ENCODE assay signal across 13 cellular contexts in the genomic region with DNA sequence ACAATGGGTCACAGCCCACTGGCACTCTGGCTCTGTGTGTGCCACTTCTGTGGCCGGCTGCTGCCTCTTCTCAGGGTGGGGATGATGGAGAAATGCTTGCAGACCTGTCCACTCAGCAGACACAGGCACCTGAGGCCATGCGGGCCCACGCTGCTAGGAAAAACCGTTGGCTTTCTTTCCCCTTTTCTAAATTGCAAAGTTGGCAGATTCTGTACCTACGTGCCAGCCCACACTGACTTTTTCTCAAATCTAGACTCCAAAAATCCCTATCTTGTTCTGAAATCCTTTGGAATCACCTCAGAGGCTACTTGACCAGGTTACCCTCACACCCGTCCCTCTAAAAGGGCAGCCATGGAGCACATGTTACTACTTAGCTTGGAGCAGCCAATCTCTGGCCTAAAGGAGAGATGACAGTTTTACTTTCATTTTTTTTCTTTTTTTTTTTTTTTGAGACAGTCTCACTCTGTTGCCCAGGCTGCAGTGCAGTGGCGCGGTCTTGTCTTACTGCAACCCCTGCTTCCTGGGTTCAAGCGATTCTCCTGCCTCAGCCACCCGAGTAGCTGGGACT.
A peak's percentile ranks its signal among the peaks of the same experiment; 100 is the strongest.
DNase-seq lines count a peak whose midpoint lies in the region; ATAC-seq lines count a peak whose summit lies in the region.
"Had no signal": no experiment of that assay in that cellular context is flagged by ENCODE, and none has a peak within 500 bp of the region (broad histone marks: within the 10 kb centered on the region; RNA-seq: fewer than 3 reads in every experiment).

No MANE protein-coding gene starts in this region.

- POLR2A ChIA-PET in CD4-positive, alpha-beta memory T cell (lab: Charles Lee; ENCODE audit: partially characterized antibody), result interaction anchor here (1.3 to 2.0 kb wide), 3 partner anchors 9 to 187 kb away, joined by 3 to 5 read pairs (median 4); no protein-coding TSS in a partner anchor
- POLR2A ChIA-PET in activated CD8-positive, alpha-beta T cell treated with anti-CD3 and anti-CD28 coated beads, Interleukin-2, amount 10 ng/mL, durations not matched to agents 7 days and 5 days (lab: Charles Lee), result no interaction called here
- POLR2A ChIA-PET in naive thymus-derived CD8-positive, alpha-beta T cell (lab: Charles Lee), result interaction anchor here (0.6 to 2.5 kb wide), 7 partner anchors 10 to 163 kb away, joined by 3 to 13 read pairs (median 4); no protein-coding TSS in a partner anchor

- H3K4me3 ChIP-seq in CD4-positive, alpha-beta memory T cell (ENCODE audit: low read length in 2 of 2), result peak overlapping the region in 1 of 2 donors; percentile 35

- CTCF ChIA-PET in CD4-positive, alpha-beta memory T cell (lab: Charles Lee; ENCODE audit: partially characterized antibody), result interaction anchor here (1.2 to 9.7 kb wide), 5 partner anchors 11 to 117 kb away, joined by 3 to 57 read pairs (median 5); no protein-coding TSS in a partner anchor
- CTCF ChIA-PET in activated CD8-positive, alpha-beta T cell treated with anti-CD3 and anti-CD28 coated beads, Interleukin-2, amount 10 ng/mL, durations not matched to agents 7 days and 5 days (lab: Charles Lee), result interaction anchor here (0.8 to 2.5 kb wide), 5 partner anchors 12 to 124 kb away, joined by 3 to 12 read pairs (median 5); no protein-coding TSS in a partner anchor

- H3K36me3 Mint-ChIP-seq in CD4-positive, alpha-beta memory T cell, result peaks cover 33 to 40% of the 10 kb centered on the region in 2 donors
- peaks cover 29% of the 10 kb centered on the region for H3K36me3 Mint-ChIP-seq in activated CD8-positive, alpha-beta T cell treated with anti-CD3 and anti-CD28 coated beads, Interleukin-2, amount 10 ng/mL, durations not matched to agents 7 days and 5 days (ENCODE audit: low read depth)
- H3K36me3 Mint-ChIP-seq in naive thymus-derived CD8-positive, alpha-beta T cell, result peaks cover 4 to 47% (median 10%) of the 10 kb centered on the region in 3 donors

- intact Hi-C loops in CD4-positive, alpha-beta memory T cell (cut with micrococcal nuclease), result loop anchor here (2.0 kb wide), 1 partner anchor 19 kb away; no protein-coding TSS in a partner anchor

- ATAC-seq in GM18867 (IDR thresholded peaks at IDR 0.05; ENCODE audit: unreplicated experiment) (peak; percentile 62), GM21367 (IDR thresholded peaks at IDR 0.05; ENCODE audit: unreplicated experiment) (no peak)
- peak; percentile 46 for ATAC-seq in activated CD8-positive, alpha-beta T cell treated with anti-CD3 and anti-CD28 coated beads, Interleukin-2, amount 10 ng/mL, durations not matched to agents 7 days and 5 days
- peak; percentile 45 to 49 for ATAC-seq in naive thymus-derived CD8-positive, alpha-beta T cell

- DNase-seq in CD4-positive, alpha-beta memory T cell, result no peak
- DNase-seq in activated CD8-positive, alpha-beta T cell treated with anti-CD3 and anti-CD28 coated beads, Interleukin-2, amount 10 ng/mL, durations not matched to agents 7 days and 5 days, result peak; percentile 43
- peak in 1 of 10 donors; percentile 15 for DNase-seq in naive thymus-derived CD8-positive, alpha-beta T cell
- DNase-seq in ecto neural progenitor cell (ENCODE audit: low spot score) (no peak), Ammon's horn (ENCODE audit: low spot score) (no peak), A172 (ENCODE audit: low spot score) (no peak)
- DNase-seq: foreskin melanocyte, islet precursor cell, NCI-H510A, small intestine had no signal

- no peaks in the 10 kb centered on the region for H3K27me3 ChIP-seq in CD4-positive, alpha-beta memory T cell (ENCODE audit: insufficient read depth, low read length)

- H3K36me3 ChIP-seq in CD4-positive, alpha-beta memory T cell (ENCODE audit: insufficient read depth, low read length), result peaks cover 12% of the 10 kb centered on the region

- peaks cover 83% of the 10 kb centered on the region for H3K4me1 ChIP-seq in CD4-positive, alpha-beta memory T cell (ENCODE audit: insufficient read depth, low read length)

- H3K27ac ChIP-seq in CD4-positive, alpha-beta memory T cell (ENCODE audit: low read depth, low read length), result no peak overlapping the region
- H3K27ac ChIP-seq: VCaP had no signal

- no peaks in the 10 kb centered on the region for H3K9me3 ChIP-seq in CD4-positive, alpha-beta memory T cell (ENCODE audit: control insufficient read depth in 1 of 2, low read length in 2 of 2)

- no peaks in the 10 kb centered on the region for H3K27me3 Mint-ChIP-seq in CD4-positive, alpha-beta memory T cell
- H3K27me3 Mint-ChIP-seq in activated CD8-positive, alpha-beta T cell treated with anti-CD3 and anti-CD28 coated beads, Interleukin-2, amount 10 ng/mL, durations not matched to agents 7 days and 5 days (ENCODE audit: low read depth), result no peaks in the 10 kb centered on the region
- no peaks in the 10 kb centered on the region for H3K27me3 Mint-ChIP-seq in naive thymus-derived CD8-positive, alpha-beta T cell

- H3K4me1 Mint-ChIP-seq in CD4-positive, alpha-beta memory T cell, result peaks cover 31 to 87% (median 68%) of the 10 kb centered on the region in 4 donors
- H3K4me1 Mint-ChIP-seq in activated CD8-positive, alpha-beta T cell treated with anti-CD3 and anti-CD28 coated beads, Interleukin-2, amount 10 ng/mL, durations not matched to agents 7 days and 5 days (ENCODE audit: low read depth), result peaks cover 86% of the 10 kb centered on the region
- H3K4me1 Mint-ChIP-seq in naive thymus-derived CD8-positive, alpha-beta T cell, result peaks cover 44 to 97% (median 90%) of the 10 kb centered on the region in 4 donors

- no peaks in the 10 kb centered on the region for H3K9me3 Mint-ChIP-seq in CD4-positive, alpha-beta memory T cell
- H3K9me3 Mint-ChIP-seq in activated CD8-positive, alpha-beta T cell treated with anti-CD3 and anti-CD28 coated beads, Interleukin-2, amount 10 ng/mL, durations not matched to agents 7 days and 5 days (ENCODE audit: insufficient read depth), result no peaks in the 10 kb centered on the region
- no peaks in the 10 kb centered on the region for H3K9me3 Mint-ChIP-seq in naive thymus-derived CD8-positive, alpha-beta T cell

- H3K27ac Mint-ChIP-seq in CD4-positive, alpha-beta memory T cell, result peak overlapping the region; percentile 52 to 92 (median 89)
- peak overlapping the region; percentile 87 for H3K27ac Mint-ChIP-seq in activated CD8-positive, alpha-beta T cell treated with anti-CD3 and anti-CD28 coated beads, Interleukin-2, amount 10 ng/mL, durations not matched to agents 7 days and 5 days
- H3K27ac Mint-ChIP-seq in naive thymus-derived CD8-positive, alpha-beta T cell, result peak overlapping the region; percentile 35 to 92 (median 76)

- peak overlapping the region; percentile 64 to 85 (median 74) for H3K4me3 Mint-ChIP-seq in CD4-positive, alpha-beta memory T cell
- H3K4me3 Mint-ChIP-seq in activated CD8-positive, alpha-beta T cell treated with anti-CD3 and anti-CD28 coated beads, Interleukin-2, amount 10 ng/mL, durations not matched to agents 7 days and 5 days, result peak overlapping the region; percentile 20
- peak overlapping the region in 9 of 10 donors; percentile 11 to 77 (median 26) for H3K4me3 Mint-ChIP-seq in naive thymus-derived CD8-positive, alpha-beta T cell

Comparison
In these comparisons a context has a peak if more than half of its experiments do, and no peak if none do; other contexts are left out.
1. H3K4me3 Mint-ChIP-seq: peak in every context shown above with its lines; median percentile 74 in CD4-positive, alpha-beta memory T cell; 26 in naive thymus-derived CD8-positive, alpha-beta T cell; 20 in activated CD8-positive, alpha-beta T cell treated with anti-CD3 and anti-CD28 coated beads, Interleukin-2, amount 10 ng/mL, durations not matched to agents 7 days and 5 days.